ENCODE assay signal across 8 cellular contexts in genomic region chr14:26984318-26985177, GRCh38.
DNase-seq lines count a peak whose midpoint lies in the region; ATAC-seq and TF ChIP-seq lines count a peak whose summit lies in the region.

No MANE protein-coding gene starts in this region.

- no peaks in the 10 kb centered on the region for H3K9me3 Mint-ChIP-seq in nephron progenitor cell
- peaks cover 0 to 19% (median 6%) of the 10 kb centered on the region in 11 donors for H3K9me3 Mint-ChIP-seq in naive thymus-derived CD4-positive, alpha-beta T cell

- TF ChIP-seq EP300 in esophagus muscularis mucosa (IDR thresholded peaks at IDR 0.05): no peak

- H3K36me3 ChIP-seq in MG63: no peaks in the 10 kb centered on the region
- H3K36me3 ChIP-seq in esophagus muscularis mucosa: no peaks in the 10 kb centered on the region
- H3K36me3 ChIP-seq in effector memory CD4-positive, alpha-beta T cell (ENCODE audit: control insufficient read depth, insufficient read depth, low read length): no peaks in the 10 kb centered on the region
- no peaks in the 10 kb centered on the region for H3K36me3 ChIP-seq in naive thymus-derived CD4-positive, alpha-beta T cell (ENCODE audit: control insufficient read depth in 2 of 3, insufficient read depth in 3 of 3, low read length in 3 of 3)

- intact Hi-C loops in esophagus muscularis mucosa (cut with DNase I): loop anchor here (2.0 kb wide), 1 partner anchor 590 kb away; no protein-coding TSS in a partner anchor
- intact Hi-C loops in naive thymus-derived CD4-positive, alpha-beta T cell (cut with micrococcal nuclease): no loop called here

- DNase-seq in stimulated activated CD4-positive, alpha-beta T cell treated with anti-CD3 and anti-CD28 coated beads, Interleukin-1b, Interleukin-23, amount 100 ng/mL, for 48 hours: peak; percentile 6
- DNase-seq in stimulated activated CD4-positive, alpha-beta T cell treated with anti-CD3 and anti-CD28 coated beads, Interleukin-12 subunit alpha, Interleukin-12 subunit beta, amount 100 ng/mL, for 4 hours: no peak
- DNase-seq in MG63 (peak; percentile 8), SHP77 (lab: John Stamatoyannopoulos, UW) (peak; percentile 86 to 87), esophagus muscularis mucosa (ENCODE audit: extremely low spot score) (no peak), nephron progenitor cell (peak; percentile 74)
- DNase-seq in effector memory CD4-positive, alpha-beta T cell: no peak
- DNase-seq in naive thymus-derived CD4-positive, alpha-beta T cell: no peak

- H3K27ac ChIP-seq in esophagus muscularis mucosa (replicated peaks in 1 of 4): no peak overlapping the region
- H3K27ac ChIP-seq in effector memory CD4-positive, alpha-beta T cell (ENCODE audit: insufficient read depth, low read length, poor library complexity, severe bottlenecking): no peak overlapping the region
- no peak overlapping the region for H3K27ac ChIP-seq in naive thymus-derived CD4-positive, alpha-beta T cell (ENCODE audit: low read depth, low read length)

- H3K9me3 ChIP-seq in MG63 (no peaks in the 10 kb centered on the region), esophagus muscularis mucosa (no peaks in the 10 kb centered on the region)
- H3K9me3 ChIP-seq in effector memory CD4-positive, alpha-beta T cell (ENCODE audit: control insufficient read depth, low read length): no peaks in the 10 kb centered on the region
- no peaks in the 10 kb centered on the region for H3K9me3 ChIP-seq in naive thymus-derived CD4-positive, alpha-beta T cell (ENCODE audit: control insufficient read depth in 2 of 3, low read length in 3 of 3)

- no peaks in the 10 kb centered on the region for H3K4me1 ChIP-seq in esophagus muscularis mucosa
- H3K4me1 ChIP-seq in effector memory CD4-positive, alpha-beta T cell (ENCODE audit: control insufficient read depth, insufficient read depth, low read length, poor library complexity, severe bottlenecking): no peaks in the 10 kb centered on the region
- H3K4me1 ChIP-seq in naive thymus-derived CD4-positive, alpha-beta T cell (ENCODE audit: control insufficient read depth in 2 of 2, insufficient read depth in 2 of 2, low read length in 2 of 2): no peaks in the 10 kb centered on the region

- no peak overlapping the region for H3K27ac Mint-ChIP-seq in nephron progenitor cell
- no peak overlapping the region for H3K27ac Mint-ChIP-seq in naive thymus-derived CD4-positive, alpha-beta T cell

- WGBS in esophagus muscularis mucosa: 39% methylated on average over 9 of the region's 9 CpGs

- TF ChIP-seq CTCF in esophagus muscularis mucosa (IDR thresholded peaks at IDR 0.05): peak; percentile 55 to 74 (median 72)
- peak; percentile 75 for TF ChIP-seq CTCF in nephron progenitor cell (IDR thresholded peaks at IDR 0.05)

- H3K4me3 ChIP-seq in MG63: no peak overlapping the region
- H3K4me3 ChIP-seq in esophagus muscularis mucosa: no peak overlapping the region
- H3K4me3 ChIP-seq in effector memory CD4-positive, alpha-beta T cell (ENCODE audit: insufficient read depth, low read depth, low read length, poor library complexity, severe bottlenecking): no peak overlapping the region
- no peak overlapping the region for H3K4me3 ChIP-seq in naive thymus-derived CD4-positive, alpha-beta T cell (ENCODE audit: low read length)

- H3K4me3 Mint-ChIP-seq in nephron progenitor cell: peak overlapping the region; percentile 1
- no peak overlapping the region for H3K4me3 Mint-ChIP-seq in naive thymus-derived CD4-positive, alpha-beta T cell

- no peaks in the 10 kb centered on the region for H3K27me3 Mint-ChIP-seq in nephron progenitor cell (ENCODE audit: low read depth, poor library complexity)
- no peaks in the 10 kb centered on the region for H3K27me3 Mint-ChIP-seq in naive thymus-derived CD4-positive, alpha-beta T cell

- CTCF ChIA-PET in naive thymus-derived CD4-positive, alpha-beta T cell (lab: Charles Lee): no interaction called here

- H3K27me3 ChIP-seq in MG63 (no peaks in the 10 kb centered on the region), esophagus muscularis mucosa (no peaks in the 10 kb centered on the region)
- H3K27me3 ChIP-seq in effector memory CD4-positive, alpha-beta T cell (replicated peaks; ENCODE audit: control insufficient read depth, insufficient read depth, low read length, poor library complexity, severe bottlenecking): no peaks in the 10 kb centered on the region
- no peaks in the 10 kb centered on the region for H3K27me3 ChIP-seq in naive thymus-derived CD4-positive, alpha-beta T cell (ENCODE audit: control insufficient read depth in 2 of 2, insufficient read depth in 2 of 2, low read length in 2 of 2)

- POLR2A ChIA-PET in naive thymus-derived CD4-positive, alpha-beta T cell (lab: Charles Lee): no interaction called here

- no peak for TF ChIP-seq POLR2A in esophagus muscularis mucosa (IDR thresholded peaks at IDR 0.05; ENCODE audit: low read depth)

- peaks cover 10% of the 10 kb centered on the region for H3K4me1 Mint-ChIP-seq in nephron progenitor cell
- no peaks in the 10 kb centered on the region for H3K4me1 Mint-ChIP-seq in naive thymus-derived CD4-positive, alpha-beta T cell

- H3K36me3 Mint-ChIP-seq in nephron progenitor cell (ENCODE audit: low read depth): no peaks in the 10 kb centered on the region
- peaks cover 0 to 3% (median 0%) of the 10 kb centered on the region in 5 donors for H3K36me3 Mint-ChIP-seq in naive thymus-derived CD4-positive, alpha-beta T cell

- ATAC-seq in naive thymus-derived CD4-positive, alpha-beta T cell: no peak

Comparison
In these comparisons a context has a peak if more than half of its experiments do, and no peak if none do; other contexts are left out.
1. DNase-seq: peak in stimulated activated CD4-positive, alpha-beta T cell treated with anti-CD3 and anti-CD28 coated beads, Interleukin-1b, Interleukin-23, amount 100 ng/mL, for 48 hours (single experiment), MG63 (single experiment), SHP77 (2 of 2) and nephron progenitor cell (single experiment); none in stimulated activated CD4-positive, alpha-beta T cell treated with anti-CD3 and anti-CD28 coated beads, Interleukin-12 subunit alpha, Interleukin-12 subunit beta, amount 100 ng/mL, for 4 hours (single experiment), esophagus muscularis mucosa (single experiment), effector memory CD4-positive, alpha-beta T cell (0 of 3) and naive thymus-derived CD4-positive, alpha-beta T cell (0 of 9).